Comparison of ENCODE assay signal across 35 cellular contexts in genomic region chr7:157294773-157295172, GRCh38.
"Had no signal": no experiment of that assay in that cellular context is flagged by ENCODE, and none has a peak within 500 bp of the region (broad histone marks: within the 10 kb centered on the region; RNA-seq: fewer than 3 reads in every experiment).

No MANE protein-coding gene starts in this region.

- FAIRE-seq: bronchial epithelial cell, TTC549 had no signal

- ATAC-seq: activated CD8-positive, alpha-beta T cell treated with anti-CD3 and anti-CD28 coated beads for 36 hours; activated naive CD8-positive, alpha-beta T cell treated with anti-CD3 and anti-CD28 coated beads, Interleukin-2, amount 50 U/mL, for 24 hours; activated T-cell treated with anti-CD3 and anti-CD28 coated beads, Interleukin-2, amount 50 U/mL, for 4 hours had no signal

- H3K4me3 ChIP-seq: ascending aorta, cardiac muscle cell had no signal

- H3K27me3 Mint-ChIP-seq: activated CD4-positive, alpha-beta memory T cell treated with anti-CD3 and anti-CD28 coated beads for 36 hours; activated CD4-positive, alpha-beta T cell treated with anti-CD3 and anti-CD28 coated beads, Interleukin-2, amount 10 ng/mL, durations not matched to agents 24 days and 14 days; activated naive CD4-positive, alpha-beta T cell treated with anti-CD3 and anti-CD28 coated beads, Interleukin-2, amount 50 U/mL, for 24 hours; activated naive CD8-positive, alpha-beta T cell; central memory CD8-positive, alpha-beta T cell had no signal

- H3K27ac ChIP-seq: ascending aorta, cardiac muscle cell, VCaP had no signal

- H3K4me1 Mint-ChIP-seq: activated B cell treated with CpG ODN at 0.5 μM for 24 hours, brain had no signal

- H3K9me3 ChIP-seq: ascending aorta had no signal

- H3K36me3 Mint-ChIP-seq: activated CD4-positive, alpha-beta memory T cell treated with anti-CD3 and anti-CD28 coated beads for 36 hours; activated naive CD4-positive, alpha-beta T cell treated with anti-CD3 and anti-CD28 coated beads, Interleukin-2, amount 10 ng/mL, durations not matched to agents 7 days and 5 days; activated naive CD4-positive, alpha-beta T cell treated with anti-CD3 and anti-CD28 coated beads, Interleukin-2, amount 50 U/mL, for 24 hours; activated naive CD8-positive, alpha-beta T cell; brain had no signal

- H3K36me3 ChIP-seq: ascending aorta, cardiac muscle cell had no signal

- H3K4me1 ChIP-seq: ascending aorta had no signal

- H3K27ac Mint-ChIP-seq: activated B cell treated with CpG ODN at 0.5 μM for 24 hours; activated CD4-positive, alpha-beta memory T cell treated with anti-CD3 and anti-CD28 coated beads for 36 hours; activated CD4-positive, alpha-beta T cell treated with anti-CD3 and anti-CD28 coated beads, Interleukin-2, amount 10 ng/mL, durations not matched to agents 24 days and 14 days; activated CD8-positive, alpha-beta T cell treated with anti-CD3 and anti-CD28 coated beads for 36 hours; activated naive CD4-positive, alpha-beta T cell treated with anti-CD3 and anti-CD28 coated beads, Interleukin-2, amount 10 ng/mL, durations not matched to agents 7 days and 5 days; activated naive CD4-positive, alpha-beta T cell treated with anti-CD3 and anti-CD28 coated beads, Interleukin-2, amount 50 U/mL, for 24 hours; activated naive CD8-positive, alpha-beta T cell; activated naive CD8-positive, alpha-beta T cell treated with anti-CD3 and anti-CD28 coated beads, Interleukin-2, amount 10 ng/mL, durations not matched to agents 7 days and 5 days; activated naive CD8-positive, alpha-beta T cell treated with anti-CD3 and anti-CD28 coated beads, Interleukin-2, amount 50 U/mL, for 24 hours; activated T-helper 2 cell treated with anti-CD3 and anti-CD28 coated beads, Interferon-gamma antibody, Interleukin-2, Interleukin-4, amounts not matched to agents 10 μg/mL and 5 μg/mL and 100 μg/mL, durations not matched to agents 14 hours and 24 hours and 36 hours; brain; T-helper 2 cell treated with Interferon-gamma antibody and Interleukin-4, amounts not matched to agents 5 μg/mL and 100 μg/mL, for 36 hours had no signal

- H3K4me3 Mint-ChIP-seq: activated B cell treated with CpG ODN at 0.5 μM for 24 hours; activated CD4-positive, alpha-beta memory T cell treated with anti-CD3 and anti-CD28 coated beads for 36 hours; activated CD4-positive, alpha-beta T cell treated with anti-CD3 and anti-CD28 coated beads, Interleukin-2, amount 10 ng/mL, durations not matched to agents 24 days and 14 days; activated CD8-positive, alpha-beta T cell treated with anti-CD3 and anti-CD28 coated beads for 36 hours; activated naive CD4-positive, alpha-beta T cell treated with anti-CD3 and anti-CD28 coated beads, Interleukin-2, amount 10 ng/mL, durations not matched to agents 7 days and 5 days; activated naive CD4-positive, alpha-beta T cell treated with anti-CD3 and anti-CD28 coated beads, Interleukin-2, amount 50 U/mL, for 24 hours; activated naive CD8-positive, alpha-beta T cell; activated naive CD8-positive, alpha-beta T cell treated with anti-CD3 and anti-CD28 coated beads, Interleukin-2, amount 10 ng/mL, durations not matched to agents 7 days and 5 days; activated naive CD8-positive, alpha-beta T cell treated with anti-CD3 and anti-CD28 coated beads, Interleukin-2, amount 50 U/mL, for 24 hours; activated T-cell treated with anti-CD3 and anti-CD28 coated beads, Interleukin-2, amount 50 U/mL, for 4 hours; brain; central memory CD8-positive, alpha-beta T cell; T-helper 2 cell treated with Interferon-gamma antibody and Interleukin-4, amounts not matched to agents 5 μg/mL and 100 μg/mL, for 36 hours had no signal

- H3K9me3 Mint-ChIP-seq: activated B cell treated with CpG ODN at 0.5 μM for 24 hours; activated CD4-positive, alpha-beta memory T cell treated with anti-CD3 and anti-CD28 coated beads for 36 hours; activated CD4-positive, alpha-beta T cell treated with anti-CD3 and anti-CD28 coated beads, Interleukin-2, amount 10 ng/mL, durations not matched to agents 24 days and 14 days; activated CD8-positive, alpha-beta T cell treated with anti-CD3 and anti-CD28 coated beads for 36 hours; activated naive CD4-positive, alpha-beta T cell treated with anti-CD3 and anti-CD28 coated beads, Interleukin-2, amount 10 ng/mL, durations not matched to agents 7 days and 5 days; activated naive CD4-positive, alpha-beta T cell treated with anti-CD3 and anti-CD28 coated beads, Interleukin-2, amount 50 U/mL, for 24 hours; activated naive CD8-positive, alpha-beta T cell treated with anti-CD3 and anti-CD28 coated beads, Interleukin-2, amount 50 U/mL, for 24 hours; activated T-cell treated with anti-CD3 and anti-CD28 coated beads, Interleukin-2, amount 50 U/mL, for 4 hours; activated T-helper 2 cell treated with anti-CD3 and anti-CD28 coated beads, Interferon-gamma antibody, Interleukin-2, Interleukin-4, amounts not matched to agents 10 μg/mL and 5 μg/mL and 100 μg/mL, durations not matched to agents 14 hours and 24 hours and 36 hours; T-helper 2 cell treated with Interferon-gamma antibody and Interleukin-4, amounts not matched to agents 5 μg/mL and 100 μg/mL, for 36 hours had no signal

- DNase-seq: activated B cell treated with CpG ODN at 0.5 μM for 24 hours; activated CD4-positive, alpha-beta memory T cell treated with anti-CD3 and anti-CD28 coated beads for 36 hours; activated CD4-positive, alpha-beta T cell treated with anti-CD3 and anti-CD28 coated beads for 4 hours; activated CD4-positive, alpha-beta T cell treated with anti-CD3 and anti-CD28 coated beads, Interleukin-2, amount 10 ng/mL, durations not matched to agents 24 days and 14 days; activated CD4-positive, alpha-beta T cell treated with anti-CD3 and anti-CD28 coated beads, Interleukin-2, amount 50 U/mL, for 1 hour; activated CD4-positive, alpha-beta T cell treated with anti-CD3 and anti-CD28 coated beads, Interleukin-2, amount 50 U/mL, for 4 hours; activated CD4-positive, CD25-positive, alpha-beta regulatory T cell treated with anti-CD3 and anti-CD28 coated beads, Interleukin-2, amount 50 U/mL, for 72 hours; activated CD8-positive, alpha-beta memory T cell treated with anti-CD3 and anti-CD28 coated beads, Interleukin-2, amount 50 U/mL, for 4 hours; activated CD8-positive, alpha-beta T cell treated with anti-CD3 and anti-CD28 coated beads for 36 hours; activated effector memory CD4-positive, alpha-beta T cell treated with Interleukin-2 at 50 U/mL for 16 hours; activated gamma-delta T cell; activated naive CD4-positive, alpha-beta T cell treated with anti-CD3 and anti-CD28 coated beads, Interleukin-2, amount 10 ng/mL, durations not matched to agents 7 days and 5 days; activated naive CD4-positive, alpha-beta T cell treated with Interleukin-2 at 50 U/mL for 16 hours; activated naive CD8-positive, alpha-beta T cell treated with anti-CD3 and anti-CD28 coated beads, Interleukin-2, amount 10 ng/mL, durations not matched to agents 7 days and 5 days; activated naive CD8-positive, alpha-beta T cell treated with anti-CD3 and anti-CD28 coated beads, Interleukin-2, amount 50 U/mL, for 24 hours; activated T-cell treated with anti-CD3 and anti-CD28 coated beads for 4 hours; activated T-cell treated with anti-CD3 and anti-CD28 coated beads, Interleukin-2, amount 50 U/mL, for 1 hour; activated T-cell treated with anti-CD3 and anti-CD28 coated beads, Interleukin-2, amount 50 U/mL, for 4 hours; amygdala; anterior cingulate cortex; caudate nucleus; cerebellar nuclear complex; T-helper 2 cell; T-helper 9 cell had no signal

- H3K27me3 ChIP-seq: ascending aorta, cardiac muscle cell had no signal
